Comparison of ENCODE assay signal across 8 cellular contexts in genomic region chr2:40488927-40489677, GRCh38. TPM values are rescaled to one million over a fixed set of nuclear protein-coding genes. Genes with fewer than 3 reads are reported as not detected.
A peak's percentile ranks its signal among the peaks of the same experiment; 100 is the strongest.
DNase-seq lines count a peak whose midpoint lies in the region; ATAC-seq, FAIRE-seq and TF ChIP-seq lines count a peak whose summit lies in the region.

No MANE protein-coding gene starts in this region.

- TF ChIP-seq CTCF in epithelial cell of proximal tubule (conservative IDR thresholded peaks at IDR 0.05; ENCODE audit: low read depth, low read length) = no peak
- no peak for TF ChIP-seq CTCF in pancreas (IDR thresholded peaks at IDR 0.05)

- H3K4me3 ChIP-seq in epithelial cell of proximal tubule (ENCODE audit: low read depth, low read length) (peak overlapping the region; percentile 26), pancreas (peak overlapping the region in 2 of 4 donors; percentile 19 to 28)

- no peak overlapping the region for H3K27ac ChIP-seq in pancreas

- peak in 3 of 4 donors; percentile 24 to 79 (median 71) for ATAC-seq in pancreas

- peaks cover 0 to 11% (median 0%) of the 10 kb centered on the region in 3 donors for H3K4me1 ChIP-seq in pancreas

- DNase-seq in DMS53 treated with DMSO at 0.1 percent for 48 hours (lab: John Stamatoyannopoulos, UW; ENCODE audit: unreplicated experiment) = peak; percentile 5
- DNase-seq in NAMALWA (ENCODE audit: low spot score) = peak; percentile 28
- DNase-seq in epithelial cell of proximal tubule (ENCODE audit: low read depth) = no peak
- no peak for DNase-seq in pancreas
- no peak for DNase-seq in dedifferentiated amniotic fluid mesenchymal stem cell (ENCODE audit: extremely low spot score)
- no peak for DNase-seq in epidermal melanocyte (ENCODE audit: insufficient read length, low spot score)
- no peak for DNase-seq in COR-L47 (lab: John Stamatoyannopoulos, UW)
- DNase-seq in activated effector memory CD4-positive, alpha-beta T cell treated with Interleukin-2 at 50 U/mL for 16 hours = no peak

- intact Hi-C loops in pancreas (cut with DNase I) = no loop called here

- FAIRE-seq in pancreas (lab: Jason Lieb, UNC) = peak; percentile 45

- no peaks in the 10 kb centered on the region for H3K9me3 ChIP-seq in pancreas

- H3K36me3 ChIP-seq in pancreas = no peaks in the 10 kb centered on the region

- H3K27me3 ChIP-seq in pancreas = no peaks in the 10 kb centered on the region

- WGBS in pancreas, 2 donors = 48 to 53% methylated on average over 11 of the region's 11 CpGs

RNA-seq across cellular contexts. Expression of gene SLC8A1, which starts 37.2 kb away (rescaled TPM):
- total RNA-seq in epithelial cell of proximal tubule (4.8 and 10.6 TPM in 2 replicates), pancreas (10 to 100 TPM in 1 of 6 donors, 1 to 10 TPM in 5; 1.6 to 12.4 (median 3.8) TPM)
- 1 to 10 TPM in 1 of 2 donors, under 1 TPM in 1; 0.19 to 1.0 TPM for polyA plus RNA-seq in pancreas

Comparison
In these comparisons a context has a peak if more than half of its experiments do, and no peak if none do; other contexts are left out.
1. DNase-seq: peak in DMS53 treated with DMSO at 0.1 percent for 48 hours (single experiment) and NAMALWA (single experiment); none in epithelial cell of proximal tubule (single experiment), pancreas (0 of 6), dedifferentiated amniotic fluid mesenchymal stem cell (single experiment), epidermal melanocyte (single experiment), COR-L47 (single experiment) and activated effector memory CD4-positive, alpha-beta T cell treated with Interleukin-2 at 50 U/mL for 16 hours (single experiment).